ENCODE assay signal across 35 cellular contexts in the genomic region with DNA sequence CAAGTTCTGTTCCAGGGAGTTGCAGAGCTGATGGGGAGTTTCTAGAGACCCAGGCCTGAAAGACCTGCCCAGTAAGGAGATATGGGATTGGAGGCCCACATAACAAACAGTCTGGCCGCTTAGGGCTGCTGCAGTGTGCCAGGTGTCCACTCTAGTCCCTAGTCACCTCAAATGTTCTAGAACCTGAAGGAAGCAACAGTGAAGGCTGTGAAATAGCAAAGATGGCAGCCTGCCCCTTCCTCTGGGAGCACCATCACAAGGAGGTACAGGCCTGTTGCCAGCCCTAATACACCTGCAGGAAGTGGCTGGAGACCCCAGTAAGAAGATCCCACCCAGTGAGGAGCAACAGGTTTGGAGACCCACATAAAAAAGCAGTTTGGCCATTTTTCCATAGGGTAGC.
"Had no signal": no experiment of that assay in that cellular context is flagged by ENCODE, and none has a peak within 500 bp of the region (broad histone marks: within the 10 kb centered on the region; RNA-seq: fewer than 3 reads in every experiment).

No MANE protein-coding gene starts in this region.

- H3K27ac ChIP-seq: KMS-11 had no signal

- DNase-seq: Karpas-422, Kasumi-1, MG63, MM.1S, MV-4-11, NCI-H1048, NCI-H1092, NCI-H1092 treated with DMSO at 0.1 percent for 48 hours, NCI-H1105, NCI-H1105 treated with DMSO at 0.1 percent for 48 hours, NCI-H1417, NCI-H1417 treated with DMSO at 0.1 percent for 48 hours, NCI-H1436, NCI-H1436 treated with DMSO at 0.1 percent for 48 hours, NCI-H146, NCI-H1694, NCI-H1694 treated with DMSO at 0.1 percent for 48 hours, NCI-H187, NCI-H187 treated with DMSO at 0.1 percent for 48 hours, NCI-H1930, NCI-H2029, NCI-H2029 treated with DMSO at 0.1 percent for 48 hours, NCI-H2081, NCI-H2081 treated with DMSO at 0.1 percent for 48 hours, NCI-H2107, NCI-H2171, NCI-H2171 treated with DMSO at 0.1 percent for 48 hours, NCI-H2227 treated with DMSO at 0.1 percent for 48 hours, NCI-H226, NCI-H345, NCI-H446, NCI-H446 treated with DMSO at 0.1 percent for 48 hours, NCI-H510A, NCI-H510A treated with DMSO at 0.1 percent for 48 hours had no signal

- H3K27me3 ChIP-seq: MG63 had no signal

- H3K9me3 ChIP-seq: MG63 had no signal
